In the genomic region with DNA sequence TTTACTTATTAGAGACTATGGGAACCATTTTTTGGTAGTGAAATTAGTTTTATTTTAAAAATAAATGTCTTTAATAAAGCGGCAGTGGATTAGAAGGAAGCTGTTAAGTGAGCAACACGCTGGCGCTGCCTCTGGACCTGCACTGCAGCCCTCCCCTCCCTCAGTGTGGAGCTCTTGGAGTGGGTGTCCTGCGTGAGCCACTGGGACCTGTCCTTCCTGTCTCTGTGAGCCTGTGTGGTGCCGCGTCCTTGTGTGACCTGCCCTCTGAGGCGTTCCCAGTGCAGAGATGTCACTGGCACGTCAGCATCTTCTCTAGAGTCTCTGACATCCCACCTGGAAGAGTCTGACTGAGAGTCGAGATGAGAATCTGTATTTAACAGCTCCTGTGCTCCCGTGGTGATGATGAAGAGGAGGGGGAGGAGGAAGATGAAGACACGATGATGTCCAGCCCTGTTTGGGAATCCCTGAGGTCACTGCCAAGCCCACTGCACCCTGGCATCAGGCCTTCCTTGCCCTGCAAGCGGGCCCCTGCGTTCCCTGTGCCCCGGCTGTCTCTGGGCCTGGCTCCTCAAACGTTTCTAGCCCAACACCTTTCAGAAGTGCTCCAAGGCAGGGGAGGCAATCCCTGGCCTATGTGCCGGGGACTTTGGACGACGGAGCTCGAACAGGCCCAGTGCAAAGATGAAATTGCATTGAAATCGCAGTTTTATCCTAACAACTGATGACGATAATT, we compare ENCODE assay signal across 15 cellular contexts.
"Had no signal": no experiment of that assay in that cellular context is flagged by ENCODE, and none has a peak within 500 bp of the region (broad histone marks: within the 10 kb centered on the region; RNA-seq: fewer than 3 reads in every experiment).

No MANE protein-coding gene starts in this region.

- H3K27me3 Mint-ChIP-seq: effector memory CD8-positive, alpha-beta T cell; T-cell had no signal

- H3K9me3 ChIP-seq: stomach had no signal

- H3K27ac ChIP-seq: WERI-Rb-1 had no signal

- FAIRE-seq: astrocyte had no signal

- H3K36me3 ChIP-seq: WERI-Rb-1 had no signal

- DNase-seq: activated CD4-positive, alpha-beta T cell treated with anti-CD3 and anti-CD28 coated beads for 4 hours; activated CD8-positive, alpha-beta memory T cell treated with anti-CD3 and anti-CD28 coated beads, Interleukin-2, amount 50 U/mL, for 48 hours; activated CD8-positive, alpha-beta T cell treated with anti-CD3 and anti-CD28 coated beads, Interleukin-2, amount 10 ng/mL, durations not matched to agents 7 days and 5 days; activated naive CD4-positive, alpha-beta T cell treated with Interleukin-2 at 50 U/mL for 16 hours; effector memory CD8-positive, alpha-beta T cell; immature natural killer cell; left colon; mesenchymal stem cell; stimulated activated CD4-positive, alpha-beta T cell treated with anti-CD3 and anti-CD28 coated beads, Interleukin-4, amount 100 ng/mL, for 4 hours; stomach; T-cell; T1000 had no signal

- H3K9me3 Mint-ChIP-seq: activated T-helper 1 cell treated with anti-CD3 and anti-CD28 coated beads, Interleukin-12 subunit alpha, Interleukin-12 subunit beta, Interleukin-2, Interleukin-4 antibody, amounts not matched to agents 30 ng/mL and 10 ng/mL and 1 ng/mL, durations not matched to agents 14 hours and 24 hours and 36 hours; effector memory CD8-positive, alpha-beta T cell; immature natural killer cell; T-cell had no signal

- H3K4me3 Mint-ChIP-seq: activated CD8-positive, alpha-beta T cell treated with anti-CD3 and anti-CD28 coated beads, Interleukin-2, amount 10 ng/mL, durations not matched to agents 7 days and 5 days; activated T-helper 1 cell treated with anti-CD3 and anti-CD28 coated beads, Interleukin-12 subunit alpha, Interleukin-12 subunit beta, Interleukin-2, Interleukin-4 antibody, amounts not matched to agents 30 ng/mL and 10 ng/mL and 1 ng/mL, durations not matched to agents 14 hours and 24 hours and 36 hours; effector memory CD8-positive, alpha-beta T cell; immature natural killer cell; T-cell had no signal

- H3K27me3 ChIP-seq: stomach had no signal

- ATAC-seq: activated CD8-positive, alpha-beta T cell treated with anti-CD3 and anti-CD28 coated beads, Interleukin-2, amount 10 ng/mL, durations not matched to agents 7 days and 5 days; effector memory CD8-positive, alpha-beta T cell; left colon; T-cell had no signal

- H3K27ac Mint-ChIP-seq: activated CD8-positive, alpha-beta T cell treated with anti-CD3 and anti-CD28 coated beads, Interleukin-2, amount 10 ng/mL, durations not matched to agents 7 days and 5 days; activated T-helper 1 cell treated with anti-CD3 and anti-CD28 coated beads, Interleukin-12 subunit alpha, Interleukin-12 subunit beta, Interleukin-2, Interleukin-4 antibody, amounts not matched to agents 30 ng/mL and 10 ng/mL and 1 ng/mL, durations not matched to agents 14 hours and 24 hours and 36 hours; immature natural killer cell; T-cell had no signal

- H3K4me3 ChIP-seq: stomach had no signal
